In the genomic region with DNA sequence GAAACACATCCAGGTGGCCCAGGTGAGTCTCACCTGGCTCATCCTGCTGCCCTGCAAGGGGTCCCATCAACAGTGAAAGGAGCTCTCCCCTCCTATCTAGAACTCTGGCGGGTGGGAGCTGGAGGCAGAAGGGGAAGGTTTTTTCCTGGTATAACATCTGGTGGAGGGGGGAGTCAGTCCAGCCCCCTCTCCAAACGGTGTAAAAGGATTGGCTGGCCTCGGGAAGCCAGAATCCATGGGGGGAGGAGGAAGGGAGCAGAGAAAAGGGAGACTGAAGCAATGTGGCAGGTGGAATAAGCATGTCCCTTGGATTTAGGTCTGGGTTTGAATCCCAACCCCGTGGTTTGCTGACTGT, we compare ENCODE assay signal across 12 cellular contexts. TPM values are rescaled to one million over a fixed set of nuclear protein-coding genes. Genes with fewer than 3 reads are reported as not detected.
A peak's percentile ranks its signal among the peaks of the same experiment; 100 is the strongest.
DNase-seq lines count a peak whose midpoint lies in the region; ATAC-seq, FAIRE-seq and TF ChIP-seq lines count a peak whose summit lies in the region.
"Had no signal": no experiment of that assay in that cellular context is flagged by ENCODE, and none has a peak within 500 bp of the region (broad histone marks: within the 10 kb centered on the region; RNA-seq: fewer than 3 reads in every experiment).

No MANE protein-coding gene starts in this region.

- H3K9me3 Mint-ChIP-seq in T-helper 1 cell treated with Interleukin-12 subunit alpha and Interleukin-12 subunit beta and Interleukin-4 antibody, amounts not matched to agents 30 μg/mL and 1 μg/mL, for 36 hours, result no peaks in the 10 kb centered on the region
- H3K9me3 Mint-ChIP-seq in WTC11, result no peaks in the 10 kb centered on the region
- H3K9me3 Mint-ChIP-seq in stimulated activated memory B cell treated with anti-CD40 and anti-IgM and Interleukin-4, amounts not matched to agents 10 μg/mL and 1 μg/mL and 100 μg/mL, for 72 hours, result no peaks in the 10 kb centered on the region

- CTCF ChIA-PET in WTC11 (lab: Charles Lee), result interaction anchor here (1.0 to 7.2 kb wide), 4 partner anchors 56 to 274 kb away, joined by 3 to 55 read pairs (median 23); no protein-coding TSS in a partner anchor

- no peak; the same call in 1 of the 2 replicates for ATAC-seq in WTC11
- no peak for ATAC-seq in stimulated activated memory B cell treated with anti-CD40 and anti-IgM and Interleukin-4, amounts not matched to agents 10 μg/mL and 1 μg/mL and 100 μg/mL, for 72 hours
- ATAC-seq: GM12878 had no signal

- FAIRE-seq in GM19239 (lab: Jason Lieb, UNC), result no peak
- no peak for FAIRE-seq in GM12892 (lab: Jason Lieb, UNC)
- FAIRE-seq: GM12878, H54, HTR-8/SVneo had no signal

- H3K27me3 Mint-ChIP-seq in T-helper 1 cell treated with Interleukin-12 subunit alpha and Interleukin-12 subunit beta and Interleukin-4 antibody, amounts not matched to agents 30 μg/mL and 1 μg/mL, for 36 hours (ENCODE audit: low read depth), result peaks cover 64% of the 10 kb centered on the region
- peaks cover 71% of the 10 kb centered on the region for H3K27me3 Mint-ChIP-seq in WTC11 (ENCODE audit: low read depth)
- peaks cover 55% of the 10 kb centered on the region for H3K27me3 Mint-ChIP-seq in stimulated activated memory B cell treated with anti-CD40 and anti-IgM and Interleukin-4, amounts not matched to agents 10 μg/mL and 1 μg/mL and 100 μg/mL, for 72 hours

- no peak for TF ChIP-seq CTCF in WTC11 (IDR thresholded peaks at IDR 0.05)

- DNase-seq in T-helper 1 cell, result no peak
- no peak for DNase-seq in WTC11 (ENCODE audit: low spot score)
- no peak for DNase-seq in GM19239 (ENCODE audit: insufficient read length, low spot score)
- no peak for DNase-seq in GM12892 (ENCODE audit: insufficient read length)
- no peak for DNase-seq in 8988T
- DNase-seq: activated gamma-delta T cell had no signal

- peak overlapping the region; percentile 55 for H3K4me3 Mint-ChIP-seq in T-helper 1 cell treated with Interleukin-12 subunit alpha and Interleukin-12 subunit beta and Interleukin-4 antibody, amounts not matched to agents 30 μg/mL and 1 μg/mL, for 36 hours
- H3K4me3 Mint-ChIP-seq in WTC11, result peak overlapping the region; percentile 85
- H3K4me3 Mint-ChIP-seq in stimulated activated memory B cell treated with anti-CD40 and anti-IgM and Interleukin-4, amounts not matched to agents 10 μg/mL and 1 μg/mL and 100 μg/mL, for 72 hours, result peak overlapping the region; percentile 61

- no peaks in the 10 kb centered on the region for H3K36me3 Mint-ChIP-seq in T-helper 1 cell treated with Interleukin-12 subunit alpha and Interleukin-12 subunit beta and Interleukin-4 antibody, amounts not matched to agents 30 μg/mL and 1 μg/mL, for 36 hours (ENCODE audit: low read depth)
- H3K36me3 Mint-ChIP-seq in WTC11, result peaks cover 2% of the 10 kb centered on the region; the same call in 1 of the 2 replicates
- H3K36me3 Mint-ChIP-seq in stimulated activated memory B cell treated with anti-CD40 and anti-IgM and Interleukin-4, amounts not matched to agents 10 μg/mL and 1 μg/mL and 100 μg/mL, for 72 hours, result no peaks in the 10 kb centered on the region

- no peak overlapping the region for H3K27ac Mint-ChIP-seq in T-helper 1 cell treated with Interleukin-12 subunit alpha and Interleukin-12 subunit beta and Interleukin-4 antibody, amounts not matched to agents 30 μg/mL and 1 μg/mL, for 36 hours
- H3K27ac Mint-ChIP-seq in WTC11, result peak overlapping the region; percentile 79
- H3K27ac Mint-ChIP-seq in stimulated activated memory B cell treated with anti-CD40 and anti-IgM and Interleukin-4, amounts not matched to agents 10 μg/mL and 1 μg/mL and 100 μg/mL, for 72 hours, result no peak overlapping the region

- peak overlapping the region; percentile 66 for H3K4me3 ChIP-seq in iPS-11a (ENCODE audit: low read depth, low read length)
- H3K4me3 ChIP-seq: GM12878 had no signal

- peaks cover 4% of the 10 kb centered on the region for H3K4me1 Mint-ChIP-seq in T-helper 1 cell treated with Interleukin-12 subunit alpha and Interleukin-12 subunit beta and Interleukin-4 antibody, amounts not matched to agents 30 μg/mL and 1 μg/mL, for 36 hours (ENCODE audit: low read depth)
- H3K4me1 Mint-ChIP-seq in WTC11, result peaks cover 39% of the 10 kb centered on the region
- H3K4me1 Mint-ChIP-seq in stimulated activated memory B cell treated with anti-CD40 and anti-IgM and Interleukin-4, amounts not matched to agents 10 μg/mL and 1 μg/mL and 100 μg/mL, for 72 hours, result peaks cover 24% of the 10 kb centered on the region

- POLR2A ChIA-PET in WTC11 (lab: Charles Lee), result interaction anchor here (1.0 kb wide), 2 partner anchors 125 to 148 kb away, joined by 3 read pairs; no protein-coding TSS in a partner anchor

- no peak for TF ChIP-seq POLR2A in GM12892 (IDR thresholded peaks at IDR 0.05; ENCODE audit: low read depth, low read length)

TF ChIP-seq in WTC11, 78 proteins besides CTCF, POLR2A, EP300 and RAD21:
- TF ChIP-seq ZNF423 (CRISPR knock-in tag; IDR thresholded peaks at IDR 0.05) (peak; percentile 42; the same call in 1 of the 2 replicates), ELF4 (CRISPR knock-in tag; IDR thresholded peaks at IDR 0.05; ENCODE audit: low read depth) (no peak), FOXP1 (CRISPR knock-in tag; IDR thresholded peaks at IDR 0.05; ENCODE audit: borderline replicate concordance) (no peak), SP1 (CRISPR knock-in tag; conservative IDR thresholded peaks at IDR 0.05) (0 out of 2 replicates have a peak, but pooled peaks have one; percentile 4)
- TF ChIP-seq, protein P1, sequence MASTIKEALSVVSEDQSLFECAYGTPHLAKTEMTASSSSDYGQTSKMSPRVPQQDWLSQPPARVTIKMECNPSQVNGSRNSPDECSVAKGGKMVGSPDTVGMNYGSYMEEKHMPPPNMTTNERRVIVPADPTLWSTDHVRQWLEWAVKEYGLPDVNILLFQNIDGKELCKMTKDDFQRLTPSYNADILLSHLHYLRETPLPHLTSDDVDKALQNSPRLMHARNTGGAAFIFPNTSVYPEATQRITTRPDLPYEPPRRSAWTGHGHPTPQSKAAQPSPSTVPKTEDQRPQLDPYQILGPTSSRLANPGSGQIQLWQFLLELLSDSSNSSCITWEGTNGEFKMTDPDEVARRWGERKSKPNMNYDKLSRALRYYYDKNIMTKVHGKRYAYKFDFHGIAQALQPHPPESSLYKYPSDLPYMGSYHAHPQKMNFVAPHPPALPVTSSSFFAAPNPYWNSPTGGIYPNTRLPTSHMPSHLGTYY (CRISPR knock-in tag; IDR thresholded peaks at IDR 0.05), result no peak

RNA-seq across cellular contexts. Expression of a gene that starts 1.2 kb away (rescaled TPM):
- 10.0 to 10.9 TPM (median 10.1 TPM) in 3 replicates for total RNA-seq in WTC11 (2021)
- not detected for polyA plus RNA-seq in GM12892 (2012; ENCODE audit: missing spikeins)
- polyA plus RNA-seq: GM12878 had no signal

RNA-seq across cellular contexts. Expression of a gene that starts 20.7 kb away (rescaled TPM):
- total RNA-seq in WTC11 (2021), result 21.0 to 22.2 TPM (median 21.9 TPM) in 3 replicates
- polyA plus RNA-seq in GM12892 (2012; ENCODE audit: missing spikeins), result 9.3 TPM
